12 cellular contexts compared by ENCODE assay signal in the genomic region with DNA sequence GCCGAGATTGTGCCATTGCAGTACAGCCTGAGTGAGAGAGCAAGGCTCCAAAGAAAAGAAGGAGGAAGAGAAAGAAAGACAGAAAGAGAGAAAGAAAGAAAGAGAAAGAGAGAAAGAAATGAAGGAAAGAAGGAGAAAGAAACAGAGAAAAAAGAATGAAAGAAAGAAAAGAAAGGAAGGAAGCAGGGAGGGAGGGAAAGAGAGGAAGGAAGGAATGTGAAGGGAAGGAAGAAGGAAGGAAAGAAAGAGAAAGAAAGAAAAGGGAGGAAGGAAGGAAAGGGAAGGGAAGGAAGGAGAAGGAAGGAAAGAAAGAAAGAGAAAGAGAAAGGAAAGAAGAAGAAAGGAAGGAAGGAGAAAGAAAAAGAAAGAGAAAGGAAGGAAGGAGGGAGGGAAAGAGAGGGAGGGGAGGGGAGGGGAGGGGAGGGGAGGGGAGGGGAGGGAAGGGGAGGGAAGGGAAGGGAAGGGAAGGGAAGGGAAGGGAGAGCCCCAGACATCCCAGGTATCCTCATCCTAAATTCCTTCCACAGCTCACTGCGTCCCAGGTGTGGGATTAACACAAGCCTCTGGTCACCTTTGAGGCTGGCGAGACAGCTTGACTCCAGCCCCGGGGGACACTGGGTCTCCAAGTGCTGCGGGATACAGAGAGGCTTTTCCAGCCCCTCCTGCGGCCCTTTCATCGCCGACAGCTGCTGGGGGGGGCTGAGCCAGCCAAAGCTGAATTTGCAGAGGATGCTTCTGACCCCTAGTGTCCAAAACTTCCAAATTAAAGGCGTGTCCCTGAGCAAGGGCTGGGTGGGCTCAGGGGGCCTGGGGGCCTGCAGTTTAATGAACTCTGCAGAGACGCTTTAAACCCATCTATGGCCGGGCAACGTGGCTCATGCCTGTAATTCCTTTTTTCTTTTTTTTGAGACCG. TPM values are rescaled to one million over a fixed set of nuclear protein-coding genes. Genes with fewer than 3 reads are reported as not detected.
DNase-seq lines count a peak whose midpoint lies in the region; ATAC-seq and TF ChIP-seq lines count a peak whose summit lies in the region.
"Had no signal": no experiment of that assay in that cellular context is flagged by ENCODE, and none has a peak within 500 bp of the region (broad histone marks: within the 10 kb centered on the region; RNA-seq: fewer than 3 reads in every experiment).

No MANE protein-coding gene starts in this region.

- H3K4me3 ChIP-seq in A673 (ENCODE audit: low read depth, low read length, poor library complexity, severe bottlenecking) (no peak overlapping the region), mucosa of descending colon (no peak overlapping the region)
- H3K4me3 ChIP-seq: body of pancreas, transverse colon had no signal

- no peaks in the 10 kb centered on the region for H3K27me3 ChIP-seq in A673 (replicated peaks; ENCODE audit: insufficient read depth, low read depth, low read length, poor library complexity)
- no peaks in the 10 kb centered on the region for H3K27me3 ChIP-seq in foreskin keratinocyte

- H3K9me3 ChIP-seq in A673 (ENCODE audit: low read depth, low read length, poor library complexity, severe bottlenecking), result no peaks in the 10 kb centered on the region
- no peaks in the 10 kb centered on the region for H3K9me3 ChIP-seq in mucosa of descending colon
- H3K9me3 ChIP-seq: transverse colon had no signal

- H3K4me1 ChIP-seq in A673 (ENCODE audit: insufficient read depth, low read length, poor library complexity, severe bottlenecking), result peaks cover 9% of the 10 kb centered on the region
- no peaks in the 10 kb centered on the region for H3K4me1 ChIP-seq in foreskin keratinocyte
- no peaks in the 10 kb centered on the region for H3K4me1 ChIP-seq in mucosa of descending colon (ENCODE audit: low read depth)

- ATAC-seq in foreskin keratinocyte (no peak), HG02885 (IDR thresholded peaks at IDR 0.05; ENCODE audit: poor library complexity, unreplicated experiment) (no peak), HG03378 (IDR thresholded peaks at IDR 0.05; ENCODE audit: unreplicated experiment) (no peak), mucosa of descending colon (no peak)
- ATAC-seq: body of pancreas had no signal

- H3K36me3 ChIP-seq in A673 (ENCODE audit: insufficient read depth, low read length, poor library complexity, severe bottlenecking) (no peaks in the 10 kb centered on the region), mucosa of descending colon (ENCODE audit: low read depth) (no peaks in the 10 kb centered on the region)
- H3K36me3 ChIP-seq: transverse colon had no signal

- intact Hi-C loops in A673 (cut with micrococcal nuclease; ENCODE audit: unreplicated experiment), result loop anchor here (5.0 to 10.0 kb wide), 2 partner anchors 140 to 208 kb away; partner anchors contain the start of gene ASMTL
- intact Hi-C loops in mucosa of descending colon (cut with DNase I, micrococcal nuclease), result no loop called here

- CTCF ChIA-PET in A673 (lab: Charles Lee), result no interaction called here

- no TSS peak for BruUV-seq in A673 (replicated peaks; lab: Mats Ljungman, UMichigan)

- peak; percentile 34; the same call in 1 of the 2 replicates for TF ChIP-seq CTCF in A673 (conservative IDR thresholded peaks at IDR 0.05; ENCODE audit: low read depth, low read length)
- TF ChIP-seq CTCF in foreskin keratinocyte (conservative IDR thresholded peaks at IDR 0.05), result peak; percentile 17
- TF ChIP-seq CTCF in mucosa of descending colon (IDR thresholded peaks at IDR 0.05), result no peak

- DNase-seq in A673 (ENCODE audit: low spot score), result peak; percentile 42
- DNase-seq in Daoy (ENCODE audit: low read depth), result peak; percentile 55
- DNase-seq in NOMO-1 treated with DMSO at 0.1 percent for 48 hours (lab: John Stamatoyannopoulos, UW; ENCODE audit: unreplicated experiment), result peak; percentile 41
- no peak for DNase-seq in foreskin keratinocyte
- DNase-seq in retina, result no peak
- DNase-seq in mucosa of descending colon, result no peak
- DNase-seq: body of pancreas, NCI-H226, transverse colon had no signal

- POLR2A ChIA-PET in A673 (lab: Charles Lee; ENCODE audit: low non-redundant PET), result no interaction called here

- H3K27ac ChIP-seq in A673 (ENCODE audit: low read depth, low read length, poor library complexity, severe bottlenecking), result no peak overlapping the region
- no peak overlapping the region for H3K27ac ChIP-seq in foreskin keratinocyte
- H3K27ac ChIP-seq: body of pancreas, HL-60, transverse colon had no signal

RNA-seq across cellular contexts. Expression of gene CSF2RA, which starts 24.2 kb away (rescaled TPM):
- not detected in 2 replicates for total RNA-seq in A673 (2021)
- total RNA-seq in Daoy (2014; rRNA removed; shearing (Covaris generic)), result 1.4 TPM in 1 of 2 replicates, not detected in the other
- 0.10 TPM in 1 of 2 replicates, not detected in the other for total RNA-seq in foreskin keratinocyte
- not detected in 2 replicates for polyA plus RNA-seq in foreskin keratinocyte
- 1 to 10 TPM; 3.3 to 5.5 (median 4.5) TPM for total RNA-seq in mucosa of descending colon

RNA-seq across cellular contexts. Expression of gene CRLF2, which starts 32.0 kb away (rescaled TPM):
- total RNA-seq in A673 (2021) (not detected in 2 replicates), foreskin keratinocyte (not detected in 2 replicates), mucosa of descending colon (under 1 TPM in 2 of 3 donors, not detected in 1; 0.31 to 0.63 TPM)
- 0.46 TPM in 1 of 2 replicates, not detected in the other for total RNA-seq in Daoy (2014; rRNA removed; shearing (Covaris generic))
- not detected in 2 replicates for polyA plus RNA-seq in foreskin keratinocyte
- total RNA-seq: body of pancreas had no signal

Comparison
In these comparisons a context has a peak if more than half of its experiments do, and no peak if none do; other contexts are left out.
1. DNase-seq: peak in A673 (single experiment), Daoy (single experiment) and NOMO-1 treated with DMSO at 0.1 percent for 48 hours (single experiment); none in foreskin keratinocyte (0 of 2), retina (single experiment) and mucosa of descending colon (0 of 3).